ENCODE assay signal across 9 cellular contexts in the genomic region with DNA sequence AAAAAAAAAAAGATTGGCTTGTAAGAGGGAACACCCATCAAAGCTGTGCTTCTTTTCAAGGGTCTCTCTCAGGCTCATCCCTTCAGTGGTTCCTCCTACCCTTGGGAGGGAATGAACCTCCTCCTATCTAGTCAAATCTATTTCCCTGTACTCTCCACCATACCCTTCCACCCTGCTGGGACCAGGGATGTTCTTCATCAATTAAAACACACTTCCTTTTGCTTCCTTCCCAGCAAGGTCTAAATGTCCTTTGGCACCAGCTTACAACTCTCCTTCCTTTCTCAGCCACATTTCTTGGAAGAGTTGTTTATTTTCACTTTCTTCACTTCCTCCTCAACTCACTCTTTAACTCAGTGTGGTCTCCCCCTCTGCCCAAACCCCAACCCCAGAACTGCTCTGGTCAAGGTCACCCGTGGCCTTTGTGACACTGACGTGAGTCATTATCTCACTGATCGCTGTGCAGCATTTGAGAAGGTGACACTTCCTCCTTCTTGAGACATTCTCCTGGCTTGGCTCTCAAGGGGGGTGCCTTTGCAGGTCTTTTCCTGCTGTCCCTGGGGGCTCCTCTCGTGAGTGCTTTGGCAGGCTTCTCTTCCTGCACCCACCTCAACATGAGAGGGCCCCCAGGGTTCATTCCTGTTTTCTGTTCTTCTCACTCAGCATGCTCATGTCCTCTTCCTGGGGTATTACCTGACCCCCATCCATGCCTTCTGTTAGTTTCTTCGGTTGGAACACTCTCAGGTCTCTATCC.
A peak's percentile ranks its signal among the peaks of the same experiment; 100 is the strongest.
DNase-seq lines count a peak whose midpoint lies in the region; ATAC-seq, FAIRE-seq and TF ChIP-seq lines count a peak whose summit lies in the region.
"Had no signal": no experiment of that assay in that cellular context is flagged by ENCODE, and none has a peak within 500 bp of the region (broad histone marks: within the 10 kb centered on the region; RNA-seq: fewer than 3 reads in every experiment).

No MANE protein-coding gene starts in this region.

- ATAC-seq in HG02610 (IDR thresholded peaks at IDR 0.05; ENCODE audit: unreplicated experiment) (peak; percentile 75), naive B cell (ENCODE audit: low read depth in 2 of 2) (peak; percentile 88 to 91)

- H3K4me1 Mint-ChIP-seq in naive B cell (peaks cover 16 to 19% (median 19%) of the 10 kb centered on the region in 3 donors), neural progenitor cell (no peaks in the 10 kb centered on the region)

- no peaks in the 10 kb centered on the region for H3K79me2 ChIP-seq in neural progenitor cell (ENCODE audit: low read depth)

- H3K27me3 ChIP-seq in Peyer's patch (no peaks in the 10 kb centered on the region), neural progenitor cell (no peaks in the 10 kb centered on the region)

- FAIRE-seq in GM18507 (lab: Jason Lieb, UNC): peak; percentile 79
- FAIRE-seq: bronchial epithelial cell had no signal

- H3K27ac ChIP-seq in Peyer's patch (peak overlapping the region in 1 of 4 donors; percentile 31), neural progenitor cell (no peak overlapping the region)

- peaks cover 0 to 8% (median 7%) of the 10 kb centered on the region in 4 donors for H3K4me1 ChIP-seq in Peyer's patch
- H3K4me1 ChIP-seq in neural progenitor cell: no peaks in the 10 kb centered on the region

- H3K27me3 Mint-ChIP-seq in naive B cell: peaks cover 0 to 10% (median 4%) of the 10 kb centered on the region in 3 donors
- peaks cover 4% of the 10 kb centered on the region for H3K27me3 Mint-ChIP-seq in neural progenitor cell (ENCODE audit: insufficient read depth, low read depth)

- H3K4me2 ChIP-seq in neural progenitor cell: no peak overlapping the region

- H3K4me3 ChIP-seq in Peyer's patch (no peak overlapping the region), neural progenitor cell (no peak overlapping the region)

- H3K9me3 Mint-ChIP-seq in naive B cell: no peaks in the 10 kb centered on the region
- peaks cover 2% of the 10 kb centered on the region for H3K9me3 Mint-ChIP-seq in neural progenitor cell

- peak overlapping the region in 6 of 8 donors; percentile 9 to 71 (median 40) for H3K4me3 Mint-ChIP-seq in naive B cell
- no peak overlapping the region for H3K4me3 Mint-ChIP-seq in neural progenitor cell

- no peak overlapping the region for H2AFZ ChIP-seq in neural progenitor cell (replicated peaks)

- no peaks in the 10 kb centered on the region for H3F3A ChIP-seq in neural progenitor cell (ENCODE audit: low read depth)

- H3K27ac Mint-ChIP-seq in naive B cell (peak overlapping the region in 5 of 6 donors; percentile 27 to 89 (median 65)), neural progenitor cell (no peak overlapping the region)

- no peak for DNase-seq in GM18507 (ENCODE audit: extremely low spot score, insufficient read length, low read depth)
- DNase-seq in Peyer's patch: peak in 2 of 3 donors; percentile 64 to 76
- peak; percentile 65 for DNase-seq in naive B cell
- no peak for DNase-seq in NCI-H774 (lab: John Stamatoyannopoulos, UW)
- no peak for DNase-seq in midbrain (lab: John Stamatoyannopoulos, UW)
- DNase-seq in cortex of kidney (lab: John Stamatoyannopoulos, UW): no peak
- no peak for DNase-seq in neural progenitor cell (ENCODE audit: low spot score)

- no peak overlapping the region for H3K9ac ChIP-seq in neural progenitor cell

- TF ChIP-seq CTCF in Peyer's patch (IDR thresholded peaks at IDR 0.05): no peak
- TF ChIP-seq CTCF in neural progenitor cell (IDR thresholded peaks at IDR 0.05): no peak

- H3K36me3 ChIP-seq in Peyer's patch (no peaks in the 10 kb centered on the region), neural progenitor cell (no peaks in the 10 kb centered on the region)

- no peaks in the 10 kb centered on the region for H3K36me3 Mint-ChIP-seq in naive B cell
- H3K36me3 Mint-ChIP-seq in neural progenitor cell: no peaks in the 10 kb centered on the region

- H3K9me3 ChIP-seq in Peyer's patch (no peaks in the 10 kb centered on the region), neural progenitor cell (ENCODE audit: low read depth) (no peaks in the 10 kb centered on the region)

- TF ChIP-seq POLR2A in Peyer's patch (IDR thresholded peaks at IDR 0.05): no peak

- H4K20me1 ChIP-seq in neural progenitor cell (ENCODE audit: low read depth): no peaks in the 10 kb centered on the region

Comparison
In these comparisons a context has a peak if more than half of its experiments do, and no peak if none do; other contexts are left out.
1. DNase-seq: peak in Peyer's patch (2 of 3) and naive B cell (single experiment); none in GM18507 (single experiment), NCI-H774 (single experiment), midbrain (single experiment), cortex of kidney (single experiment) and neural progenitor cell (single experiment).